ENCODE assay signal across 2 cellular contexts in the genomic region with DNA sequence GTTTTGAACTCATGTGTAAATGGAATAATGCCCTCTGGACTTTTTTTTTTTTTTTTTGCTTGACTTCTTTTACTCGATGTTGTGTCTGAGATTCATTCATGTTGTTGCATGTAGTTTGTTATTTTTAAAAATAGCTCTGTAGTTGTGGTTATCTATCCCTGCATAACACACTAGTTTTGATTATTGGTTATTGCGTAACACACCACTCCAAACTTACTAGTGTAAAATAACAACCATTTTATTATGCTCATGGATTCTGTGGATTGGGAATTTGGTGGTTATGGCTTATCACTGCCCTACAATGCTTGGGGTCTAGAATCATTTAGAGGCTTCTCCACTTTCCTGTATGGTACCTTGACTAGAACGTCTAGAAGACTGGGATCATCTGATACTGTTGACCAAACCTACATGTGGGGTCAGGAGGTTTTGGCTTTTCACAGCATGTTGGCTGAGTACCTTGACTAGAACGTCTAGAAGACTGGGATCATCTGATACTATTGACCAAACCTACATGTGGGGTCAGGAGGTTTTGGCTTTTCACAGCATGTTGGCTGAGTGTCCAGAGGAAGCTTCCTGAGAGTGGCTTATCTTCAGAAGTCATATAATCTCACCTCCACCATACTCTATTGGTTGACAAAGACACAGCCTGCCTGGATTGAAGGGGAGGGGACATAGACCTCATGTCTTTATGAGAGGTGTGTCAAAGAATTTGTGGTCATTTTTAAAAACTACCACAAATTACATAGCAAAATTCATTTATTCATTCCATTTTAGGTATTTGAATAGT.
A peak's percentile ranks its signal among the peaks of the same experiment; 100 is the strongest.
TF ChIP-seq lines count a peak whose summit lies in the region.

No MANE protein-coding gene starts in this region.

TF ChIP-seq in HepG2, 621 proteins besides CTCF, POLR2A, EP300 and RAD21:
- TF ChIP-seq, protein P1, sequence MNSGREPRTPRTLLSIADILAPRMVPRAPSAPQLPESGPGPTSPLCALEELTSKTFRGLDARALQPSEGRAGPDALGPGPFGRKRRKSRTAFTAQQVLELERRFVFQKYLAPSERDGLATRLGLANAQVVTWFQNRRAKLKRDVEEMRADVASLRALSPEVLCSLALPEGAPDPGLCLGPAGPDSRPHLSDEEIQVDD (CRISPR knock-in tag; IDR thresholded peaks at IDR 0.05; ENCODE audit: borderline replicate concordance): no peak
- TF ChIP-seq CEBPB (IDR thresholded peaks at IDR 0.05; ENCODE audit: borderline replicate concordance, low read depth, low read length) (peak; percentile 91), CEBPG (CRISPR knock-in tag; IDR thresholded peaks at IDR 0.05) (peak; percentile 52), HDAC6 (IDR thresholded peaks at IDR 0.05; ENCODE audit: low read depth, low read length) (no peak)

TF ChIP-seq in H1, 55 proteins besides CTCF, POLR2A, EP300 and RAD21:
- TF ChIP-seq KDM5A (IDR thresholded peaks at IDR 0.05; ENCODE audit: low read length) (no peak), CEBPB (IDR thresholded peaks at IDR 0.05; ENCODE audit: low read depth, low read length) (peak; percentile 85), TAF7 (optimal IDR thresholded peaks at IDR 0.05; ENCODE audit: borderline replicate concordance, low read depth, low read length) (no peak), YY1 (IDR thresholded peaks at IDR 0.05; ENCODE audit: low read depth, low read length) (no peak)
